In genomic region chr5:111691508-111691907, GRCh38 we compare ENCODE assay signal across 29 cellular contexts.
"Had no signal": no experiment of that assay in that cellular context is flagged by ENCODE, and none has a peak within 500 bp of the region (broad histone marks: within the 10 kb centered on the region; RNA-seq: fewer than 3 reads in every experiment).

No MANE protein-coding gene starts in this region.

- H3K27ac ChIP-seq: ascending aorta, cardiac muscle cell, Peyer's patch, SJSA1 had no signal

- H3K4me2 ChIP-seq: SK-N-SH had no signal

- ATAC-seq: K562, PC-3 had no signal

- H3K27me3 ChIP-seq: ascending aorta, cardiac muscle cell, Peyer's patch, SJSA1 had no signal

- FAIRE-seq: K562, TTC549 had no signal

- H3K36me3 ChIP-seq: ascending aorta, cardiac muscle cell, Peyer's patch, SJSA1 had no signal

- H3K4me1 ChIP-seq: ascending aorta, Peyer's patch had no signal

- H3K4me3 ChIP-seq: ascending aorta, cardiac muscle cell, K562, Peyer's patch, SJSA1 had no signal

- H3K27me3 Mint-ChIP-seq: activated naive CD8-positive, alpha-beta T cell had no signal

- DNase-seq: activated CD4-positive, alpha-beta memory T cell treated with anti-CD3 and anti-CD28 coated beads for 36 hours; activated CD4-positive, alpha-beta T cell treated with anti-CD3 and anti-CD28 coated beads, Interleukin-2, amount 50 U/mL, for 1 hour; activated CD8-positive, alpha-beta memory T cell treated with anti-CD3 and anti-CD28 coated beads, Interleukin-2, amount 50 U/mL, for 4 hours; activated gamma-delta T cell; activated naive CD4-positive, alpha-beta T cell treated with Interleukin-2 at 50 U/mL for 16 hours; activated T-cell treated with anti-CD3 and anti-CD28 coated beads, Interleukin-2, amount 50 U/mL, for 48 hours; amygdala; NCI-H1105; NCI-H1417 treated with DMSO at 0.1 percent for 48 hours; NCI-H1694; NCI-H2029; NCI-H345; NCI-H524 treated with DMSO at 0.1 percent for 48 hours; NK-92 treated with Interleukin-12 subunit alpha and Interleukin-12 subunit beta, amount 100 ng/mL, for 24 hours; PC-3; Peyer's patch; RPMI8226; SHP77 treated with DMSO at 0.1 percent for 48 hours; SK-N-SH had no signal

- H3K4me1 Mint-ChIP-seq: central memory CD8-positive, alpha-beta T cell had no signal

- H3K9me3 Mint-ChIP-seq: activated CD4-positive, alpha-beta memory T cell treated with anti-CD3 and anti-CD28 coated beads for 36 hours; activated T-helper 2 cell treated with anti-CD3 and anti-CD28 coated beads, Interferon-gamma antibody, Interleukin-2, Interleukin-4, amounts not matched to agents 10 μg/mL and 5 μg/mL and 100 μg/mL, durations not matched to agents 14 hours and 24 hours and 36 hours; central memory CD8-positive, alpha-beta T cell; T-helper 1 cell treated with Interleukin-12 subunit alpha and Interleukin-12 subunit beta and Interleukin-4 antibody, amounts not matched to agents 30 μg/mL and 1 μg/mL, for 36 hours; T-helper 2 cell treated with Interferon-gamma antibody and Interleukin-4, amounts not matched to agents 5 μg/mL and 100 μg/mL, for 36 hours had no signal

- H3K36me3 Mint-ChIP-seq: activated CD4-positive, alpha-beta memory T cell treated with anti-CD3 and anti-CD28 coated beads for 36 hours; activated naive CD8-positive, alpha-beta T cell had no signal

- H3K9me3 ChIP-seq: ascending aorta, Peyer's patch, SJSA1, SK-N-SH had no signal

- H3K9ac ChIP-seq: SK-N-SH had no signal

- H3K4me3 Mint-ChIP-seq: activated CD4-positive, alpha-beta memory T cell treated with anti-CD3 and anti-CD28 coated beads for 36 hours; activated naive CD8-positive, alpha-beta T cell; central memory CD8-positive, alpha-beta T cell; T-helper 1 cell treated with Interleukin-12 subunit alpha and Interleukin-12 subunit beta and Interleukin-4 antibody, amounts not matched to agents 30 μg/mL and 1 μg/mL, for 36 hours; T-helper 2 cell treated with Interferon-gamma antibody and Interleukin-4, amounts not matched to agents 5 μg/mL and 100 μg/mL, for 36 hours had no signal

- H3K27ac Mint-ChIP-seq: activated CD4-positive, alpha-beta memory T cell treated with anti-CD3 and anti-CD28 coated beads for 36 hours; activated naive CD8-positive, alpha-beta T cell; activated T-helper 2 cell treated with anti-CD3 and anti-CD28 coated beads, Interferon-gamma antibody, Interleukin-2, Interleukin-4, amounts not matched to agents 10 μg/mL and 5 μg/mL and 100 μg/mL, durations not matched to agents 14 hours and 24 hours and 36 hours; T-helper 1 cell treated with Interleukin-12 subunit alpha and Interleukin-12 subunit beta and Interleukin-4 antibody, amounts not matched to agents 30 μg/mL and 1 μg/mL, for 36 hours; T-helper 2 cell treated with Interferon-gamma antibody and Interleukin-4, amounts not matched to agents 5 μg/mL and 100 μg/mL, for 36 hours had no signal
